Comparison of ENCODE assay signal across 8 cellular contexts in the genomic region with DNA sequence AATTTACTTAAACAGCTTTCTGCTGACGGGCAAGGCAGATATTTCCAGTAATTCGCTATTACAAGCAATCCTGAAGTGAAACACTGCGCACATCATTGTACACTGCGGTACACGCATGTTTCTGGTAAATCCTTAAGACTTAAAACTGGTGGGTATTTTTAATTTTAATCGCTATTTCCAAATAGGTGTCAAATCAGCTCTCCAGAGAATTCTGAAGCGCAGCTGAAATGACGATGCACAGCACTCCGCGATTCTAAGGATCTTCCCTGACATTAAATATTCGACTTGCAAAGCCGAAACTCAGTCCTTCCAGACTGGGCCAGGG. TPM values are rescaled to one million over a fixed set of nuclear protein-coding genes. Genes with fewer than 3 reads are reported as not detected.
DNase-seq lines count a peak whose midpoint lies in the region; ATAC-seq lines count a peak whose summit lies in the region.

No MANE protein-coding gene starts in this region.

- H3K9me3 Mint-ChIP-seq in activated CD4-positive, alpha-beta memory T cell treated with anti-CD3 and anti-CD28 coated beads, Interleukin-2, amount 10 ng/mL, durations not matched to agents 7 days and 5 days, result no peaks in the 10 kb centered on the region
- H3K9me3 Mint-ChIP-seq in stimulated activated naive CD8-positive, alpha-beta T cell treated with anti-CD3 and anti-CD28 coated beads, Interleukin-15, amount 100 ng/mL, for 72 hours, result no peaks in the 10 kb centered on the region

- peak overlapping the region; percentile 97 for H3K27ac Mint-ChIP-seq in activated CD4-positive, alpha-beta memory T cell treated with anti-CD3 and anti-CD28 coated beads, Interleukin-2, amount 10 ng/mL, durations not matched to agents 7 days and 5 days
- peak overlapping the region; percentile 99 for H3K27ac Mint-ChIP-seq in stimulated activated naive CD8-positive, alpha-beta T cell treated with anti-CD3 and anti-CD28 coated beads, Interleukin-15, amount 100 ng/mL, for 72 hours

- no peaks in the 10 kb centered on the region for H3K27me3 Mint-ChIP-seq in activated CD4-positive, alpha-beta memory T cell treated with anti-CD3 and anti-CD28 coated beads, Interleukin-2, amount 10 ng/mL, durations not matched to agents 7 days and 5 days
- no peaks in the 10 kb centered on the region for H3K27me3 Mint-ChIP-seq in stimulated activated naive CD8-positive, alpha-beta T cell treated with anti-CD3 and anti-CD28 coated beads, Interleukin-15, amount 100 ng/mL, for 72 hours

- peaks cover 23% of the 10 kb centered on the region for H3K36me3 Mint-ChIP-seq in activated CD4-positive, alpha-beta memory T cell treated with anti-CD3 and anti-CD28 coated beads, Interleukin-2, amount 10 ng/mL, durations not matched to agents 7 days and 5 days (ENCODE audit: low read depth)

- peak overlapping the region; percentile 82 for H3K4me3 Mint-ChIP-seq in activated CD4-positive, alpha-beta memory T cell treated with anti-CD3 and anti-CD28 coated beads, Interleukin-2, amount 10 ng/mL, durations not matched to agents 7 days and 5 days
- peak overlapping the region; percentile 92 to 96 for H3K4me3 Mint-ChIP-seq in stimulated activated naive CD8-positive, alpha-beta T cell treated with anti-CD3 and anti-CD28 coated beads, Interleukin-15, amount 100 ng/mL, for 72 hours

- ATAC-seq in GM18519 (IDR thresholded peaks at IDR 0.05; ENCODE audit: low FRiP score, unreplicated experiment) (peak; percentile 28), HG02938 (IDR thresholded peaks at IDR 0.05; ENCODE audit: unreplicated experiment) (peak; percentile 31)
- peak; percentile 47 for ATAC-seq in stimulated activated naive CD8-positive, alpha-beta T cell treated with anti-CD3 and anti-CD28 coated beads, Interleukin-15, amount 100 ng/mL, for 72 hours

- H3K4me1 Mint-ChIP-seq in activated CD4-positive, alpha-beta memory T cell treated with anti-CD3 and anti-CD28 coated beads, Interleukin-2, amount 10 ng/mL, durations not matched to agents 7 days and 5 days, result peaks cover 37% of the 10 kb centered on the region
- H3K4me1 Mint-ChIP-seq in stimulated activated naive CD8-positive, alpha-beta T cell treated with anti-CD3 and anti-CD28 coated beads, Interleukin-15, amount 100 ng/mL, for 72 hours, result peaks cover 38% of the 10 kb centered on the region

- DNase-seq in activated CD4-positive, alpha-beta memory T cell treated with anti-CD3 and anti-CD28 coated beads, Interleukin-2, amount 10 ng/mL, durations not matched to agents 7 days and 5 days, result no peak
- DNase-seq in stimulated activated naive CD8-positive, alpha-beta T cell treated with anti-CD3 and anti-CD28 coated beads, Interleukin-15, amount 100 ng/mL, for 72 hours, result no peak
- DNase-seq in stimulated activated CD4-positive, alpha-beta T cell treated with anti-CD3 and anti-CD28 coated beads, Interleukin-1b, Interleukin-23, amount 100 ng/mL, for 48 hours, result no peak
- no peak for DNase-seq in iPS-NIHi11 (ENCODE audit: low spot score)
- no peak for DNase-seq in NCI-H1436 (lab: John Stamatoyannopoulos, UW)

- peak overlapping the region; percentile 86 for H3K4me3 ChIP-seq in iPS-11a (ENCODE audit: low read depth, low read length)

- POLR2A ChIA-PET in activated CD4-positive, alpha-beta memory T cell treated with anti-CD3 and anti-CD28 coated beads, Interleukin-2, amount 10 ng/mL, durations not matched to agents 7 days and 5 days (lab: Charles Lee), result interaction anchor here (0.7 to 3.5 kb wide), 18 partner anchors 9 to 294 kb away, joined by 3 to 57 read pairs (median 6); a partner anchor contains a TSS

- CTCF ChIA-PET in activated CD4-positive, alpha-beta memory T cell treated with anti-CD3 and anti-CD28 coated beads, Interleukin-2, amount 10 ng/mL, durations not matched to agents 7 days and 5 days (lab: Charles Lee), result interaction anchor here (0.9 to 1.5 kb wide), 3 partner anchors 12 to 293 kb away, joined by 3 to 10 read pairs (median 3); no protein-coding TSS in a partner anchor

RNA-seq across cellular contexts. Expression of a gene that starts 0.3 kb away (rescaled TPM):
- 10 to 100 TPM; 15.2 to 16.0 TPM for total RNA-seq in activated CD4-positive, alpha-beta memory T cell treated with anti-CD3 and anti-CD28 coated beads, Interleukin-2, amount 10 ng/mL, durations not matched to agents 7 days and 5 days

RNA-seq across cellular contexts. Expression of a gene that starts 20.9 kb away (rescaled TPM):
- total RNA-seq in activated CD4-positive, alpha-beta memory T cell treated with anti-CD3 and anti-CD28 coated beads, Interleukin-2, amount 10 ng/mL, durations not matched to agents 7 days and 5 days, result not detected

RNA-seq across cellular contexts. Expression of a gene that starts 42.3 kb away (rescaled TPM):
- 10 to 100 TPM; 47.4 to 49.8 TPM for total RNA-seq in activated CD4-positive, alpha-beta memory T cell treated with anti-CD3 and anti-CD28 coated beads, Interleukin-2, amount 10 ng/mL, durations not matched to agents 7 days and 5 days

RNA-seq across cellular contexts. Expression of a gene that starts 42.4 kb away (rescaled TPM):
- 1 to 10 TPM; 6.6 to 7.4 TPM for total RNA-seq in activated CD4-positive, alpha-beta memory T cell treated with anti-CD3 and anti-CD28 coated beads, Interleukin-2, amount 10 ng/mL, durations not matched to agents 7 days and 5 days
